Comparison of ENCODE assay signal across 1 cellular context in the genomic region with DNA sequence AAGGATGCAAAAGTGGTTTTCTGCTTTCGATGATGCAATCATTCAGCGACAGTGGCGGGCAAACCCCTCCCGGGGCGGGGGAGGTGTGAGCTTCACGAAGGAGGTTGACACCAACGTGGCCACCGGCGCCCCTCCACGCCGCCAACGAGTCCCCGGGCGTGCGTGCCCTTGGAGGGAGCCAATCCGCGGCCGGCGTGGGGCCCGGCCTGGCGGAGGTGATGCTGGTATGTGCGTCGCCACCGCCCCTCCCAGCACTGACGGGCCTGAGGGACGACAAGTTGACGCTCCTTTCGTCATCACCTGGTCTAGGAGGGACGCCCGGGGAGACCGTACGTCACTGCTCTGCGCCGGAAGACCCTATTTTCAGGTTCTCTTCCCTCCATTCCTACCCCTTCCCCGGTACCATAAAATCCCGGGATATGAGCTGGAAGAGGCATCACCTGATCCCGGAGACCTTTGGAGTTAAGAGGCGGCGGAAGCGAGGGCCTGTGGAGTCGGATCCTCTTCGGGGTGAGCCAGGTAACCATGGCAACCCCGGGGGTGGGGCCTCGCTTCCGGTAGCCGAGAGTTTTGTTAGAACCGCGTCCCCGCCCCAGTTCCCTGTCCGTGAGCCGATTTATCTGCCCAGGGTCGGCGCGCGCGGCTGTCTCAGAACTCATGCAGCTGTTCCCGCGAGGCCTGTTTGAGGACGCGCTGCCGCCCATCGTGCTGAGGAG.
TF ChIP-seq lines count a peak whose summit lies in the region.

A gene (minus strand): TSS at position 146 of the 716 bp plus-strand sequence. CDS start 463 bp downstream, outside the sequence.

TF ChIP-seq in K562, 482 proteins besides CTCF, POLR2A, EP300 and RAD21 (continued from another document and continues in another):
- TF ChIP-seq, protein P1, sequence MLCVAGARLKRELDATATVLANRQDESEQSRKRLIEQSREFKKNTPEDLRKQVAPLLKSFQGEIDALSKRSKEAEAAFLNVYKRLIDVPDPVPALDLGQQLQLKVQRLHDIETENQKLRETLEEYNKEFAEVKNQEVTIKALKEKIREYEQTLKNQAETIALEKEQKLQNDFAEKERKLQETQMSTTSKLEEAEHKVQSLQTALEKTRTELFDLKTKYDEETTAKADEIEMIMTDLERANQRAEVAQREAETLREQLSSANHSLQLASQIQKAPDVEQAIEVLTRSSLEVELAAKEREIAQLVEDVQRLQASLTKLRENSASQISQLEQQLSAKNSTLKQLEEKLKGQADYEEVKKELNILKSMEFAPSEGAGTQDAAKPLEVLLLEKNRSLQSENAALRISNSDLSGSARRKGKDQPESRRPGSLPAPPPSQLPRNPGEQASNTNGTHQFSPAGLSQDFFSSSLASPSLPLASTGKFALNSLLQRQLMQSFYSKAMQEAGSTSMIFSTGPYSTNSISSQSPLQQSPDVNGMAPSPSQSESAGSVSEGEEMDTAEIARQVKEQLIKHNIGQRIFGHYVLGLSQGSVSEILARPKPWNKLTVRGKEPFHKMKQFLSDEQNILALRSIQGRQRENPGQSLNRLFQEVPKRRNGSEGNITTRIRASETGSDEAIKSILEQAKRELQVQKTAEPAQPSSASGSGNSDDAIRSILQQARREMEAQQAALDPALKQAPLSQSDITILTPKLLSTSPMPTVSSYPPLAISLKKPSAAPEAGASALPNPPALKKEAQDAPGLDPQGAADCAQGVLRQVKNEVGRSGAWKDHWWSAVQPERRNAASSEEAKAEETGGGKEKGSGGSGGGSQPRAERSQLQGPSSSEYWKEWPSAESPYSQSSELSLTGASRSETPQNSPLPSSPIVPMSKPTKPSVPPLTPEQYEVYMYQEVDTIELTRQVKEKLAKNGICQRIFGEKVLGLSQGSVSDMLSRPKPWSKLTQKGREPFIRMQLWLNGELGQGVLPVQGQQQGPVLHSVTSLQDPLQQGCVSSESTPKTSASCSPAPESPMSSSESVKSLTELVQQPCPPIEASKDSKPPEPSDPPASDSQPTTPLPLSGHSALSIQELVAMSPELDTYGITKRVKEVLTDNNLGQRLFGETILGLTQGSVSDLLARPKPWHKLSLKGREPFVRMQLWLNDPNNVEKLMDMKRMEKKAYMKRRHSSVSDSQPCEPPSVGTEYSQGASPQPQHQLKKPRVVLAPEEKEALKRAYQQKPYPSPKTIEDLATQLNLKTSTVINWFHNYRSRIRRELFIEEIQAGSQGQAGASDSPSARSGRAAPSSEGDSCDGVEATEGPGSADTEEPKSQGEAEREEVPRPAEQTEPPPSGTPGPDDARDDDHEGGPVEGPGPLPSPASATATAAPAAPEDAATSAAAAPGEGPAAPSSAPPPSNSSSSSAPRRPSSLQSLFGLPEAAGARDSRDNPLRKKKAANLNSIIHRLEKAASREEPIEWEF (CRISPR knock-in tag; IDR thresholded peaks at IDR 0.05) = peak; percentile 68; the same call in 1 of the 2 replicates
- TF ChIP-seq E2F3 (CRISPR knock-in tag; IDR thresholded peaks at IDR 0.05) (peak; percentile 85), POLR2AphosphoS5 (IDR thresholded peaks at IDR 0.05; ENCODE audit: control insufficient read depth, insufficient read depth, low read depth, low read length) (no peak; the same call in none of the 2 replicates), CXXC5 (CRISPR knock-in tag; IDR thresholded peaks at IDR 0.05) (peak; percentile 100), TOE1 (IDR thresholded peaks at IDR 0.05; ENCODE audit: borderline replicate concordance) (peak; percentile 84; the same call in 1 of the 2 replicates), TOE1 (CRISPR knock-in tag; IDR thresholded peaks at IDR 0.05; ENCODE audit: borderline replicate concordance, low read depth) (no peak), TRIM28 (IDR thresholded peaks at IDR 0.05) (peak; percentile 63; the same call in 1 of the 2 replicates), ZNF282 (CRISPR knock-in tag; IDR thresholded peaks at IDR 0.05) (no peak), ZNF165 (CRISPR knock-in tag; IDR thresholded peaks at IDR 0.05; ENCODE audit: borderline replicate concordance) (peak; percentile 77; the same call in 1 of the 2 replicates), POLR3G (IDR thresholded peaks at IDR 0.05; ENCODE audit: extremely low read depth, insufficient read length, insufficient replicate concordance) (no peak), SMARCB1 (IDR thresholded peaks at IDR 0.05; ENCODE audit: insufficient read length, low read depth) (no peak), XRCC4 (IDR thresholded peaks at IDR 0.05; ENCODE audit: extremely low read depth, insufficient read depth, insufficient read length) (no peak), SREBF2 (CRISPR knock-in tag; IDR thresholded peaks at IDR 0.05) (no peak), TBL1XR1 (IDR thresholded peaks at IDR 0.05; ENCODE audit: low read length in 2 of 2) (peak in 1 of 2 experiments; percentile 90; a peak in 2 of 4 replicates), EHMT2 (IDR thresholded peaks at IDR 0.05) (no peak), TAF15 (IDR thresholded peaks at IDR 0.05; ENCODE audit: low read depth, low read length) (no peak), ZBTB7A (IDR thresholded peaks at IDR 0.05; ENCODE audit: borderline replicate concordance, control insufficient read depth, low read depth, low read length) (peak; percentile 47; the same call in 1 of the 2 replicates), CCNT2 (IDR thresholded peaks at IDR 0.05; ENCODE audit: borderline replicate concordance, extremely low read depth, insufficient read length, low read depth, low read length) (peak; percentile 90), ZNF121 (CRISPR knock-in tag; conservative IDR thresholded peaks at IDR 0.05) (no peak), CBX5 (IDR thresholded peaks at IDR 0.05; ENCODE audit: borderline replicate concordance, low read depth) (no peak), IRF2 (CRISPR knock-in tag; IDR thresholded peaks at IDR 0.05) (no peak), NCOR1 (IDR thresholded peaks at IDR 0.05) (peak; percentile 60), GTF2A2 (tag; IDR thresholded peaks at IDR 0.05) (no peak), HNRNPK (IDR thresholded peaks at IDR 0.05; ENCODE audit: low read depth, low read length, poor library complexity, severe bottlenecking) (no peak), RFX5 (IDR thresholded peaks at IDR 0.05; ENCODE audit: low read depth, low read length) (peak; percentile 73; the same call in 1 of the 2 replicates), MAFG (tag; conservative IDR thresholded peaks at IDR 0.05) (no peak), CREM (IDR thresholded peaks at IDR 0.05; ENCODE audit: low read depth) (peak; percentile 97), ZNF232 (CRISPR knock-in tag; IDR thresholded peaks at IDR 0.05) (no peak), HDAC1 (IDR thresholded peaks at IDR 0.05) (peak in 1 of 2 experiments; percentile 91; a peak in 2 of 4 replicates), ZNF764 (CRISPR knock-in tag; IDR thresholded peaks at IDR 0.05; ENCODE audit: low read depth) (no peak), PHB2 (IDR thresholded peaks at IDR 0.05; ENCODE audit: low read depth) (no peak), STAG1 (CRISPR knock-in tag; IDR thresholded peaks at IDR 0.05; ENCODE audit: borderline replicate concordance) (no peak; the same call in 1 of the 2 replicates), SMC3 (conservative IDR thresholded peaks at IDR 0.05; ENCODE audit: insufficient read depth, low read depth, low read length) (0 out of 2 replicates have a peak, but pooled peaks have one; percentile 4), KAT2B (IDR thresholded peaks at IDR 0.05; ENCODE audit: low read depth, low read length) (no peak), CBFA2T2 (conservative IDR thresholded peaks at IDR 0.05) (no peak), BRCA1 (IDR thresholded peaks at IDR 0.05) (no peak), BRCA1 (CRISPR knock-in tag; IDR thresholded peaks at IDR 0.05) (no peak)
- TF ChIP-seq, protein P2, sequence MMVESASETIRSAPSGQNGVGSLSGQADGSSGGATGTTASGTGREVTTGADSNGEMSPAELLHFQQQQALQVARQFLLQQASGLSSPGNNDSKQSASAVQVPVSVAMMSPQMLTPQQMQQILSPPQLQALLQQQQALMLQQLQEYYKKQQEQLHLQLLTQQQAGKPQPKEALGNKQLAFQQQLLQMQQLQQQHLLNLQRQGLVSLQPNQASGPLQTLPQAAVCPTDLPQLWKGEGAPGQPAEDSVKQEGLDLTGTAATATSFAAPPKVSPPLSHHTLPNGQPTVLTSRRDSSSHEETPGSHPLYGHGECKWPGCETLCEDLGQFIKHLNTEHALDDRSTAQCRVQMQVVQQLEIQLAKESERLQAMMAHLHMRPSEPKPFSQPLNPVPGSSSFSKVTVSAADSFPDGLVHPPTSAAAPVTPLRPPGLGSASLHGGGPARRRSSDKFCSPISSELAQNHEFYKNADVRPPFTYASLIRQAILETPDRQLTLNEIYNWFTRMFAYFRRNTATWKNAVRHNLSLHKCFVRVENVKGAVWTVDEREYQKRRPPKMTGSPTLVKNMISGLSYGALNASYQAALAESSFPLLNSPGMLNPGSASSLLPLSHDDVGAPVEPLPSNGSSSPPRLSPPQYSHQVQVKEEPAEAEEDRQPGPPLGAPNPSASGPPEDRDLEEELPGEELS (CRISPR knock-in tag; IDR thresholded peaks at IDR 0.05; ENCODE audit: borderline replicate concordance) = no peak
- TF ChIP-seq, protein P3, sequence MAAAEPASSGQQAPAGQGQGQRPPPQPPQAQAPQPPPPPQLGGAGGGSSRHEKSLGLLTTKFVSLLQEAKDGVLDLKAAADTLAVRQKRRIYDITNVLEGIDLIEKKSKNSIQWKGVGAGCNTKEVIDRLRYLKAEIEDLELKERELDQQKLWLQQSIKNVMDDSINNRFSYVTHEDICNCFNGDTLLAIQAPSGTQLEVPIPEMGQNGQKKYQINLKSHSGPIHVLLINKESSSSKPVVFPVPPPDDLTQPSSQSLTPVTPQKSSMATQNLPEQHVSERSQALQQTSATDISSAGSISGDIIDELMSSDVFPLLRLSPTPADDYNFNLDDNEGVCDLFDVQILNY (CRISPR knock-in tag; IDR thresholded peaks at IDR 0.05) = peak; percentile 94; the same call in 1 of the 2 replicates
- TF ChIP-seq, protein P4, sequence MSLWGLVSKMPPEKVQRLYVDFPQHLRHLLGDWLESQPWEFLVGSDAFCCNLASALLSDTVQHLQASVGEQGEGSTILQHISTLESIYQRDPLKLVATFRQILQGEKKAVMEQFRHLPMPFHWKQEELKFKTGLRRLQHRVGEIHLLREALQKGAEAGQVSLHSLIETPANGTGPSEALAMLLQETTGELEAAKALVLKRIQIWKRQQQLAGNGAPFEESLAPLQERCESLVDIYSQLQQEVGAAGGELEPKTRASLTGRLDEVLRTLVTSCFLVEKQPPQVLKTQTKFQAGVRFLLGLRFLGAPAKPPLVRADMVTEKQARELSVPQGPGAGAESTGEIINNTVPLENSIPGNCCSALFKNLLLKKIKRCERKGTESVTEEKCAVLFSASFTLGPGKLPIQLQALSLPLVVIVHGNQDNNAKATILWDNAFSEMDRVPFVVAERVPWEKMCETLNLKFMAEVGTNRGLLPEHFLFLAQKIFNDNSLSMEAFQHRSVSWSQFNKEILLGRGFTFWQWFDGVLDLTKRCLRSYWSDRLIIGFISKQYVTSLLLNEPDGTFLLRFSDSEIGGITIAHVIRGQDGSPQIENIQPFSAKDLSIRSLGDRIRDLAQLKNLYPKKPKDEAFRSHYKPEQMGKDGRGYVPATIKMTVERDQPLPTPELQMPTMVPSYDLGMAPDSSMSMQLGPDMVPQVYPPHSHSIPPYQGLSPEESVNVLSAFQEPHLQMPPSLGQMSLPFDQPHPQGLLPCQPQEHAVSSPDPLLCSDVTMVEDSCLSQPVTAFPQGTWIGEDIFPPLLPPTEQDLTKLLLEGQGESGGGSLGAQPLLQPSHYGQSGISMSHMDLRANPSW (CRISPR knock-in tag; IDR thresholded peaks at IDR 0.05) = no peak
- TF ChIP-seq, protein P5, sequence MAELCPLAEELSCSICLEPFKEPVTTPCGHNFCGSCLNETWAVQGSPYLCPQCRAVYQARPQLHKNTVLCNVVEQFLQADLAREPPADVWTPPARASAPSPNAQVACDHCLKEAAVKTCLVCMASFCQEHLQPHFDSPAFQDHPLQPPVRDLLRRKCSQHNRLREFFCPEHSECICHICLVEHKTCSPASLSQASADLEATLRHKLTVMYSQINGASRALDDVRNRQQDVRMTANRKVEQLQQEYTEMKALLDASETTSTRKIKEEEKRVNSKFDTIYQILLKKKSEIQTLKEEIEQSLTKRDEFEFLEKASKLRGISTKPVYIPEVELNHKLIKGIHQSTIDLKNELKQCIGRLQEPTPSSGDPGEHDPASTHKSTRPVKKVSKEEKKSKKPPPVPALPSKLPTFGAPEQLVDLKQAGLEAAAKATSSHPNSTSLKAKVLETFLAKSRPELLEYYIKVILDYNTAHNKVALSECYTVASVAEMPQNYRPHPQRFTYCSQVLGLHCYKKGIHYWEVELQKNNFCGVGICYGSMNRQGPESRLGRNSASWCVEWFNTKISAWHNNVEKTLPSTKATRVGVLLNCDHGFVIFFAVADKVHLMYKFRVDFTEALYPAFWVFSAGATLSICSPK (IDR thresholded peaks at IDR 0.05; ENCODE audit: borderline replicate concordance) = no peak
- TF ChIP-seq, protein P6, sequence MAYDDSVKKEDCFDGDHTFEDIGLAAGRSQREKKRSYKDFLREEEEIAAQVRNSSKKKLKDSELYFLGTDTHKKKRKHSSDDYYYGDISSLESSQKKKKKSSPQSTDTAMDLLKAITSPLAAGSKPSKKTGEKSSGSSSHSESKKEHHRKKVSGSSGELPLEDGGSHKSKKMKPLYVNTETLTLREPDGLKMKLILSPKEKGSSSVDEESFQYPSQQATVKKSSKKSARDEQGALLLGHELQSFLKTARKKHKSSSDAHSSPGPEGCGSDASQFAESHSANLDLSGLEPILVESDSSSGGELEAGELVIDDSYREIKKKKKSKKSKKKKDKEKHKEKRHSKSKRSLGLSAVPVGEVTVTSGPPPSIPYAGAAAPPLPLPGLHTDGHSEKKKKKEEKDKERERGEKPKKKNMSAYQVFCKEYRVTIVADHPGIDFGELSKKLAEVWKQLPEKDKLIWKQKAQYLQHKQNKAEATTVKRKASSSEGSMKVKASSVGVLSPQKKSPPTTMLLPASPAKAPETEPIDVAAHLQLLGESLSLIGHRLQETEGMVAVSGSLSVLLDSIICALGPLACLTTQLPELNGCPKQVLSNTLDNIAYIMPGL (CRISPR knock-in tag; IDR thresholded peaks at IDR 0.05) = no peak; the same call in 1 of the 2 replicates
- TF ChIP-seq, protein P7, sequence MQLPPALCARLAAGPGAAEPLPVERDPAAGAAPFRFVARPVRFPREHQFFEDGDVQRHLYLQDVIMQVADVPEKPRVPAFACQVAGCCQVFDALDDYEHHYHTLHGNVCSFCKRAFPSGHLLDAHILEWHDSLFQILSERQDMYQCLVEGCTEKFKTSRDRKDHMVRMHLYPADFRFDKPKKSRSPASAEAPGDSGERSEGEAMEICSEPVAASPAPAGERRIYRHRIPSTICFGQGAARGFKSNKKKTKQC (CRISPR knock-in tag; IDR thresholded peaks at IDR 0.05) = no peak; the same call in 1 of the 2 replicates
- TF ChIP-seq, protein P8, sequence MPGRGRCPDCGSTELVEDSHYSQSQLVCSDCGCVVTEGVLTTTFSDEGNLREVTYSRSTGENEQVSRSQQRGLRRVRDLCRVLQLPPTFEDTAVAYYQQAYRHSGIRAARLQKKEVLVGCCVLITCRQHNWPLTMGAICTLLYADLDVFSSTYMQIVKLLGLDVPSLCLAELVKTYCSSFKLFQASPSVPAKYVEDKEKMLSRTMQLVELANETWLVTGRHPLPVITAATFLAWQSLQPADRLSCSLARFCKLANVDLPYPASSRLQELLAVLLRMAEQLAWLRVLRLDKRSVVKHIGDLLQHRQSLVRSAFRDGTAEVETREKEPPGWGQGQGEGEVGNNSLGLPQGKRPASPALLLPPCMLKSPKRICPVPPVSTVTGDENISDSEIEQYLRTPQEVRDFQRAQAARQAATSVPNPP (IDR thresholded peaks at IDR 0.05; ENCODE audit: borderline replicate concordance, insufficient read depth, insufficient read length) = no peak
